8 cellular contexts compared by ENCODE assay signal in the genomic region with DNA sequence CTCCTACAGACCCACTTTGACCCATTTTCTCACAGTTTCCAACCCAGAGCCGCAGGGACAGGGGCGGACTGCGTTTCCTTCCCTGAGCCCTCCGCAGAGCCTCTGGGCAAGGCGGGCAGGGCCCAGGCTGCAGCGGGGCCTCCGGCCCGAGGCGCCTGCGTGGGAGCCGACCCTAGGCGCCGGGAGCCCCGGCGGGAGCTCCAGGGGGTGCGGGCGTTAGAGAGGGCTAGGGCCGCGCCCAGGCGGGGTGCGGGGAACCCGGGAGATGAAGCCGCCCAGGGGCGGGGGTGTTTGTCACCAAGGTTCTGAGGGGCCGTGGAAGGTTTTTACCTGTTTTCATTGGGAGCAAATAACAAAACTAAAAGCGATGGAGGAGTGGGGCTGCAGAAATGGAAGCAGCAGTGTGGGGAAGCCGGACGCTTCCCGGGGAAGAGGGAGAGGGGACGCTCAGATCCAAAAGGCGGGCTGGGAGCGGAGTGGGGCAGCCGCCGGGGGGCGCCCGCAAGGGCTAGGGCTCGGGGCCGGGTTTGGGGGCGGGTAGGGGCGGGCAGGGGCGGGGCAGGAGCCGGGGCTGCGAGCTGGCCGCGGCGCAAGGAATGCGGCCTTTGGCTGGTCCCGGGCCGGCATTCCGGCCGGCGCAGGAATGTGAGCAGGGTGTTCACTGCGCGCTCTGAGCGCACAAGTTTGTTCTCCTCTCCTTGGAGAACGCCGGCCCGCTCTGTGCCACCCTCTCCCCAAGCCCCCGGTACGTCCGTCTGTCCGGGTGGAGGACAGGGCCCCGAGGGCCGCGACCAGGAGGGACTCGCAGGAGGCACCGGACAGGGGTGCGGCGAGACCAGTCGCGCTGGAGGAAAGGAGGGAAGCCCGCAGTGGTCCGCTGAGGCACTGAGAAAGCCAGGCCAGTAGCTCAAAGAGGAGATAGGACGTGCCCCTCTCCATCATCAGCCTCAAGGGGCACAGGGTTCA.
DNase-seq lines count a peak whose midpoint lies in the region; ATAC-seq and TF ChIP-seq lines count a peak whose summit lies in the region.

No MANE protein-coding gene starts in this region.

- H3K4me1 ChIP-seq in mucosa of descending colon (ENCODE audit: low read depth) (peaks cover 22% of the 10 kb centered on the region), aorta (ENCODE audit: control insufficient read depth in 1 of 2, insufficient read depth in 2 of 2, low read length in 2 of 2) (peaks cover 0 to 10% of the 10 kb centered on the region in 2 donors)

- intact Hi-C loops in mucosa of descending colon (cut with DNase I, micrococcal nuclease) (loop anchor here in 1 of 2 donors (5.0 kb wide), 1 partner anchor 64 kb away; no protein-coding TSS in a partner anchor), aorta (cut with DNase I) (loop anchor here (1.0 to 5.0 kb wide), 2 partner anchors 34 to 151 kb away; no protein-coding TSS in a partner anchor)

- peak overlapping the region; percentile 91 for H3K27ac ChIP-seq in epithelial cell of prostate
- H3K27ac ChIP-seq in aorta (ENCODE audit: low read depth in 1 of 2, low read length in 2 of 2): peak overlapping the region; percentile 78 to 86

- DNase-seq in AG08395 (ENCODE audit: low spot score) (peak; percentile 77), M059J (ENCODE audit: low read depth) (peak; percentile 81), epithelial cell of prostate (ENCODE audit: low read depth, low spot score) (no peak), mucosa of descending colon (peak; percentile 54 to 72 (median 72)), aorta (peak; percentile 82 to 93), CD1c-positive myeloid dendritic cell (ENCODE audit: extremely low spot score) (no peak), RPMI8226 (no peak), DMS153 (lab: John Stamatoyannopoulos, UW) (no peak)

- H3K27me3 ChIP-seq in aorta (ENCODE audit: control insufficient read depth in 1 of 2, insufficient read depth in 2 of 2, low read length in 1 of 2): no peaks in the 10 kb centered on the region

- ATAC-seq in mucosa of descending colon (peak; percentile 59), aorta (ENCODE audit: low FRiP score) (peak; percentile 77)

- peak; percentile 15 for TF ChIP-seq CTCF in mucosa of descending colon (IDR thresholded peaks at IDR 0.05)

- H3K9me3 ChIP-seq in mucosa of descending colon: no peaks in the 10 kb centered on the region
- H3K9me3 ChIP-seq in aorta (ENCODE audit: control insufficient read depth, low read length): no peaks in the 10 kb centered on the region

- H3K4me3 ChIP-seq in mucosa of descending colon: no peak overlapping the region
- H3K4me3 ChIP-seq in aorta (ENCODE audit: low read length in 2 of 2): peak overlapping the region; percentile 1 to 15

- H3K36me3 ChIP-seq in mucosa of descending colon (ENCODE audit: low read depth) (no peaks in the 10 kb centered on the region), aorta (ENCODE audit: control insufficient read depth in 1 of 2, insufficient read depth in 2 of 2, low read length in 1 of 2) (no peaks in the 10 kb centered on the region)

- WGBS in aorta, 2 donors: 15 to 26% methylated on average over 48 to 74 of the region's 74 CpGs

Comparison
In these comparisons a context has a peak if more than half of its experiments do, and no peak if none do; other contexts are left out.
1. DNase-seq: peak in AG08395 (single experiment), M059J (single experiment), mucosa of descending colon (3 of 3) and aorta (2 of 2); none in epithelial cell of prostate (single experiment), CD1c-positive myeloid dendritic cell (single experiment), RPMI8226 (single experiment) and DMS153 (single experiment).